Comparison of ENCODE assay signal across 27 cellular contexts in genomic region chr1:95126366-95126765, GRCh38. TPM values are rescaled to one million over a fixed set of nuclear protein-coding genes. Genes with fewer than 3 reads are reported as not detected.
"Had no signal": no experiment of that assay in that cellular context is flagged by ENCODE, and none has a peak within 500 bp of the region (broad histone marks: within the 10 kb centered on the region; RNA-seq: fewer than 3 reads in every experiment).

No MANE protein-coding gene starts in this region.

- DNase-seq: naive thymus-derived CD4-positive, alpha-beta T cell; natural killer cell; occipital lobe; ovary; posterior cingulate gyrus; right cardiac atrium; right lobe of liver; sigmoid colon; stimulated activated CD4-positive, alpha-beta T cell treated with anti-CD3 and anti-CD28 coated beads, Interleukin-15, amount 100 ng/mL, for 24 hours; stimulated activated CD4-positive, alpha-beta T cell treated with anti-CD3 and anti-CD28 coated beads, Interleukin-2, amount 100 ng/mL, for 24 hours; stimulated activated CD4-positive, alpha-beta T cell treated with anti-CD3 and anti-CD28 coated beads, Interleukin-2, amount 100 ng/mL, for 48 hours; stimulated activated CD4-positive, alpha-beta T cell treated with anti-CD3 and anti-CD28 coated beads, Interleukin-4, amount 100 ng/mL, for 24 hours; stimulated activated naive CD4-positive, alpha-beta T cell; stimulated activated naive CD8-positive, alpha-beta T cell treated with anti-CD3 and anti-CD28 coated beads, Interleukin-15, amount 100 ng/mL, for 72 hours; stimulated activated naive CD8-positive, alpha-beta T cell treated with anti-CD3 and anti-CD28 coated beads, Interleukin-15, Interleukin-2, amounts not matched to agents 100 U/mL and 50 U/mL, for 24 hours; substantia nigra; testis; upper lobe of right lung; uterus had no signal

- H3K36me3 Mint-ChIP-seq: naive thymus-derived CD4-positive, alpha-beta T cell; natural killer cell; neural progenitor cell; stimulated activated memory B cell treated with anti-CD40 and anti-IgM and Interleukin-4, amounts not matched to agents 10 μg/mL and 1 μg/mL and 100 μg/mL, for 72 hours; type B pancreatic cell had no signal

- H3K4me3 ChIP-seq: neural progenitor cell, ovary, prostate gland, right lobe of liver, sigmoid colon, suprapubic skin, testis, tibial nerve, upper lobe of right lung, uterus had no signal

- H3K36me3 ChIP-seq: neural progenitor cell, ovary, prostate gland, right lobe of liver, sigmoid colon, suprapubic skin, tibial nerve, upper lobe of right lung, uterus had no signal

- H3K4me1 ChIP-seq: neural progenitor cell, parathyroid adenoma, prostate gland, sigmoid colon, suprapubic skin, testis, tibial nerve, upper lobe of right lung, uterus had no signal

- H3K4me1 Mint-ChIP-seq: naive thymus-derived CD4-positive, alpha-beta T cell; natural killer cell; neural progenitor cell; stimulated activated memory B cell treated with anti-CD40 and anti-IgM and Interleukin-4, amounts not matched to agents 10 μg/mL and 1 μg/mL and 100 μg/mL, for 72 hours; stimulated activated naive CD8-positive, alpha-beta T cell treated with anti-CD3 and anti-CD28 coated beads, Interleukin-15, amount 100 ng/mL, for 72 hours had no signal

- H3K9ac ChIP-seq: neural progenitor cell, parathyroid adenoma had no signal

- H2AFZ ChIP-seq: neural progenitor cell, parathyroid adenoma had no signal

- H3K9me3 Mint-ChIP-seq: naive thymus-derived CD4-positive, alpha-beta T cell; natural killer cell; nephron; neural progenitor cell; stimulated activated memory B cell treated with anti-CD40 and anti-IgM and Interleukin-4, amounts not matched to agents 10 μg/mL and 1 μg/mL and 100 μg/mL, for 72 hours; type B pancreatic cell had no signal

- H3K27ac ChIP-seq: neural progenitor cell, ovary, parathyroid adenoma, prostate gland, right lobe of liver, sigmoid colon, suprapubic skin, testis, tibial nerve, upper lobe of right lung, uterus had no signal

- H3K27me3 ChIP-seq: neural progenitor cell, ovary, right lobe of liver, sigmoid colon, suprapubic skin, testis, tibial nerve, upper lobe of right lung, uterus had no signal

- H3K27me3 Mint-ChIP-seq: stimulated activated memory B cell treated with anti-CD40 and anti-IgM and Interleukin-4, amounts not matched to agents 10 μg/mL and 1 μg/mL and 100 μg/mL, for 72 hours; type B pancreatic cell had no signal

- H3K9me3 ChIP-seq: ovary, prostate gland, right lobe of liver, sigmoid colon, suprapubic skin, testis, tibial nerve, upper lobe of right lung, uterus had no signal

- H3K27ac Mint-ChIP-seq: naive thymus-derived CD4-positive, alpha-beta T cell; natural killer cell; nephron; neural progenitor cell; stimulated activated memory B cell treated with anti-CD40 and anti-IgM and Interleukin-4, amounts not matched to agents 10 μg/mL and 1 μg/mL and 100 μg/mL, for 72 hours; stimulated activated naive CD8-positive, alpha-beta T cell treated with anti-CD3 and anti-CD28 coated beads, Interleukin-15, amount 100 ng/mL, for 72 hours; type B pancreatic cell had no signal

- ATAC-seq: naive thymus-derived CD4-positive, alpha-beta T cell; natural killer cell; right cardiac atrium; right lobe of liver; stimulated activated memory B cell treated with anti-CD40 and anti-IgM and Interleukin-4, amounts not matched to agents 10 μg/mL and 1 μg/mL and 100 μg/mL, for 72 hours; stimulated activated naive CD8-positive, alpha-beta T cell treated with anti-CD3 and anti-CD28 coated beads, Interleukin-15, amount 100 ng/mL, for 72 hours; stimulated activated naive CD8-positive, alpha-beta T cell treated with anti-CD3 and anti-CD28 coated beads, Interleukin-15, Interleukin-2, amounts not matched to agents 100 U/mL and 50 U/mL, for 24 hours; upper lobe of right lung had no signal

- H3K79me2 ChIP-seq: parathyroid adenoma had no signal

- H3K4me3 Mint-ChIP-seq: naive thymus-derived CD4-positive, alpha-beta T cell; natural killer cell; nephron; neural progenitor cell; stimulated activated memory B cell treated with anti-CD40 and anti-IgM and Interleukin-4, amounts not matched to agents 10 μg/mL and 1 μg/mL and 100 μg/mL, for 72 hours; stimulated activated naive CD8-positive, alpha-beta T cell treated with anti-CD3 and anti-CD28 coated beads, Interleukin-15, amount 100 ng/mL, for 72 hours; type B pancreatic cell had no signal

- H3K4me2 ChIP-seq: neural progenitor cell had no signal

RNA-seq across cellular contexts. Expression of gene TLCD4, which starts 9.2 kb away (rescaled TPM):
- total RNA-seq: naive thymus-derived CD4-positive, alpha-beta T cell had no signal
- polyA plus RNA-seq: naive thymus-derived CD4-positive, alpha-beta T cell had no signal
